Comparison of ENCODE assay signal across 13 cellular contexts in genomic region chr3:129525341-129525968, GRCh38. TPM values are rescaled to one million over a fixed set of nuclear protein-coding genes. Genes with fewer than 3 reads are reported as not detected.
DNase-seq lines count a peak whose midpoint lies in the region; ATAC-seq lines count a peak whose summit lies in the region.
"Had no signal": no experiment of that assay in that cellular context is flagged by ENCODE, and none has a peak within 500 bp of the region (broad histone marks: within the 10 kb centered on the region; RNA-seq: fewer than 3 reads in every experiment).

No MANE protein-coding gene starts in this region.

- no peaks in the 10 kb centered on the region for H3K9me3 ChIP-seq in MG63

- no peaks in the 10 kb centered on the region for H3K36me3 ChIP-seq in MG63

- no peaks in the 10 kb centered on the region for H3K27me3 ChIP-seq in MG63

- DNase-seq in activated CD4-positive, CD25-positive, alpha-beta regulatory T cell (lab: John Stamatoyannopoulos, UW): no peak
- DNase-seq in MG63: peak; percentile 58
- peak; percentile 20 for DNase-seq in dedifferentiated amniotic fluid mesenchymal stem cell (ENCODE audit: extremely low spot score)
- DNase-seq in non-pigmented ciliary epithelial cell (ENCODE audit: low read depth): peak; percentile 19
- no peak for DNase-seq in retina
- DNase-seq in occipital lobe (lab: John Stamatoyannopoulos, UW): no peak
- DNase-seq: DND-41, glutamatergic neuron, NCI-H2081 treated with DMSO at 0.1 percent for 48 hours had no signal

- ATAC-seq in activated CD4-positive, CD25-positive, alpha-beta regulatory T cell treated with anti-CD3 and anti-CD28 coated beads, Interleukin-2, amount 50 U/mL, for 24 hours: peak; percentile 28 to 34
- ATAC-seq in HG02870 (IDR thresholded peaks at IDR 0.05; ENCODE audit: unreplicated experiment): no peak

- no peak overlapping the region for H3K4me3 ChIP-seq in MG63

RNA-seq across cellular contexts. Expression of gene RHO, which starts 3.0 kb away (rescaled TPM):
- total RNA-seq in MG63 (2014; rRNA removed; shearing (Covaris generic); ENCODE audit: low replicate concordance): not detected in 2 replicates
- not detected for total RNA-seq in occipital lobe
- total RNA-seq: activated T-helper 2 cell treated with anti-CD3 and anti-CD28 coated beads, Interferon-gamma antibody, Interleukin-2, Interleukin-4, amounts not matched to agents 10 μg/mL and 5 μg/mL and 100 μg/mL, durations not matched to agents 14 hours and 24 hours and 36 hours; liver had no signal

RNA-seq across cellular contexts. Expression of gene H1-8, which starts 17.5 kb away (rescaled TPM):
- not detected in 2 replicates for total RNA-seq in MG63 (2014; rRNA removed; shearing (Covaris generic); ENCODE audit: low replicate concordance)
- total RNA-seq in occipital lobe: not detected
- total RNA-seq: activated T-helper 2 cell treated with anti-CD3 and anti-CD28 coated beads, Interferon-gamma antibody, Interleukin-2, Interleukin-4, amounts not matched to agents 10 μg/mL and 5 μg/mL and 100 μg/mL, durations not matched to agents 14 hours and 24 hours and 36 hours; liver had no signal

Comparison
In these comparisons a context has a peak if more than half of its experiments do, and no peak if none do; other contexts are left out.
1. DNase-seq: peak in MG63 (single experiment), dedifferentiated amniotic fluid mesenchymal stem cell (single experiment) and non-pigmented ciliary epithelial cell (single experiment); none in activated CD4-positive, CD25-positive, alpha-beta regulatory T cell (0 of 4), retina (single experiment) and occipital lobe (single experiment).